ENCODE assay signal across 12 cellular contexts in genomic region chr19:42326969-42327368, GRCh38. TPM values are rescaled to one million over a fixed set of nuclear protein-coding genes. Genes with fewer than 3 reads are reported as not detected.
DNase-seq lines count a peak whose midpoint lies in the region; ATAC-seq and TF ChIP-seq lines count a peak whose summit lies in the region.
"Had no signal": no experiment of that assay in that cellular context is flagged by ENCODE, and none has a peak within 500 bp of the region (broad histone marks: within the 10 kb centered on the region; RNA-seq: fewer than 3 reads in every experiment).

No MANE protein-coding gene starts in this region.

- H3K27me3 Mint-ChIP-seq in stimulated activated naive CD8-positive, alpha-beta T cell treated with anti-CD3 and anti-CD28 coated beads, Interleukin-15, Interleukin-2, amounts not matched to agents 100 ng/mL and 50 ng/mL, for 24 hours = peaks cover 18% of the 10 kb centered on the region
- H3K27me3 Mint-ChIP-seq in immature natural killer cell (ENCODE audit: low read depth in 3 of 3) = peaks cover 7 to 9% (median 7%) of the 10 kb centered on the region in 3 donors

- peak overlapping the region; percentile 92; the same call in 1 of the 2 replicates for H3K4me3 ChIP-seq in WI38 (ENCODE audit: low read depth, low read length)

- CTCF ChIA-PET in GM10248 (lab: Yijun Ruan, JAX) = interaction anchor here (1.2 kb wide), 1 partner anchor 11 kb away, joined by 3 read pairs; no protein-coding TSS in a partner anchor

- TF ChIP-seq CTCF in WI38 (IDR thresholded peaks at IDR 0.05; ENCODE audit: low read depth, low read length) = no peak
- TF ChIP-seq CTCF in GM10248 (IDR thresholded peaks at IDR 0.05; ENCODE audit: control extremely low read depth, extremely low read depth, low read depth, missing control alignments) = no peak

- no peak for ATAC-seq in stimulated activated naive CD8-positive, alpha-beta T cell treated with anti-CD3 and anti-CD28 coated beads, Interleukin-15, Interleukin-2, amounts not matched to agents 100 U/mL and 50 U/mL, for 24 hours
- ATAC-seq: heart right ventricle had no signal

- DNase-seq in stimulated activated naive CD8-positive, alpha-beta T cell treated with anti-CD3 and anti-CD28 coated beads, Interleukin-15, Interleukin-2, amounts not matched to agents 100 U/mL and 50 U/mL, for 24 hours = no peak
- no peak for DNase-seq in immature natural killer cell
- DNase-seq in NCI-H1092 treated with DMSO at 0.1 percent for 48 hours (lab: John Stamatoyannopoulos, UW) = no peak
- DNase-seq in GM10248 (ENCODE audit: extremely low spot score) = no peak
- no peak for DNase-seq in cerebellar cortex (ENCODE audit: low spot score)
- DNase-seq in NCI-H2029 treated with DMSO at 0.1 percent for 48 hours (lab: John Stamatoyannopoulos, UW) = no peak
- DNase-seq: effector CD8-positive, alpha-beta T cell; heart right ventricle; midbrain; NCI-H1436 had no signal

- H3K9me3 Mint-ChIP-seq in stimulated activated naive CD8-positive, alpha-beta T cell treated with anti-CD3 and anti-CD28 coated beads, Interleukin-15, Interleukin-2, amounts not matched to agents 100 ng/mL and 50 ng/mL, for 24 hours = no peaks in the 10 kb centered on the region
- no peaks in the 10 kb centered on the region for H3K9me3 Mint-ChIP-seq in immature natural killer cell

- POLR2A ChIA-PET in GM10248 (lab: Yijun Ruan, JAX) = no interaction called here

- no peaks in the 10 kb centered on the region for H3K36me3 Mint-ChIP-seq in stimulated activated naive CD8-positive, alpha-beta T cell treated with anti-CD3 and anti-CD28 coated beads, Interleukin-15, Interleukin-2, amounts not matched to agents 100 ng/mL and 50 ng/mL, for 24 hours (ENCODE audit: low read depth)
- peaks cover 3 to 5% (median 4%) of the 10 kb centered on the region in 3 donors for H3K36me3 Mint-ChIP-seq in immature natural killer cell

- H3K4me3 Mint-ChIP-seq in stimulated activated naive CD8-positive, alpha-beta T cell treated with anti-CD3 and anti-CD28 coated beads, Interleukin-15, Interleukin-2, amounts not matched to agents 100 ng/mL and 50 ng/mL, for 24 hours = peak overlapping the region; percentile 33
- H3K4me3 Mint-ChIP-seq in immature natural killer cell = peak overlapping the region; percentile 39 to 93 (median 85)

- H3K27ac Mint-ChIP-seq in stimulated activated naive CD8-positive, alpha-beta T cell treated with anti-CD3 and anti-CD28 coated beads, Interleukin-15, Interleukin-2, amounts not matched to agents 100 ng/mL and 50 ng/mL, for 24 hours = no peak overlapping the region
- H3K27ac Mint-ChIP-seq in immature natural killer cell = peak overlapping the region in 2 of 6 donors; percentile 35 to 47

- H3K4me1 Mint-ChIP-seq in stimulated activated naive CD8-positive, alpha-beta T cell treated with anti-CD3 and anti-CD28 coated beads, Interleukin-15, Interleukin-2, amounts not matched to agents 100 ng/mL and 50 ng/mL, for 24 hours (ENCODE audit: low read depth) = peaks cover 18% of the 10 kb centered on the region
- peaks cover 25 to 28% of the 10 kb centered on the region in 2 donors for H3K4me1 Mint-ChIP-seq in immature natural killer cell

RNA-seq across cellular contexts. Expression of gene MEGF8, which starts 1.5 kb away (rescaled TPM):
- polyA plus RNA-seq in immature natural killer cell = under 1 TPM in 2 of 3 donors, not detected in 1; 0.12 to 0.56 TPM

RNA-seq across cellular contexts. Expression of gene TMEM145, which starts 13.9 kb away (rescaled TPM):
- not detected for polyA plus RNA-seq in immature natural killer cell

RNA-seq across cellular contexts. Expression of gene PAFAH1B3, which starts 24.5 kb away (rescaled TPM):
- 10 to 100 TPM; 17.4 to 27.3 (median 26.0) TPM for polyA plus RNA-seq in immature natural killer cell

RNA-seq across cellular contexts. Expression of gene PRR19, which starts 25.0 kb away (rescaled TPM):
- polyA plus RNA-seq in immature natural killer cell = under 1 TPM in 1 of 3 donors, not detected in 2; 0.16 TPM

RNA-seq across cellular contexts. Expression of gene CIC, which starts 57.9 kb away (rescaled TPM):
- polyA plus RNA-seq in immature natural killer cell = 1 to 10 TPM in 1 of 3 donors, under 1 TPM in 1, not detected in 1; 0.52 to 2.9 TPM
